ENCODE assay signal across 9 cellular contexts in the genomic region with DNA sequence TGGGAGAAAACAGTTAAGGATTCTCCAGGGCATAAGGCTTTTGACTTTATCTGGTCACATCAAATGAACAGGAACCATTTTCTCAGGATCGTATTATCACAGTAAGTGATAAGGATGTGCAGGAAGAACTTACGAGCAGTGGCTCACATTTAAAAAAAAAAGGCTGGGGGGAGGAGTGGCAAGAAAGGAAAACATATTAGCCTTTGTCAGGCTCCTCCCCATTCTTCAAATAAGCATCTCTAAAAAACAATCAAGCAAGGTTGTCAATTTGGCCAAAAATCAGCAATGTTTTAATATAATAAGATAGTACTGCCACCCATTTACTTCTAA.
DNase-seq lines count a peak whose midpoint lies in the region; ATAC-seq, FAIRE-seq and TF ChIP-seq lines count a peak whose summit lies in the region.
"Had no signal": no experiment of that assay in that cellular context is flagged by ENCODE, and none has a peak within 500 bp of the region (broad histone marks: within the 10 kb centered on the region; RNA-seq: fewer than 3 reads in every experiment).

No MANE protein-coding gene starts in this region.

- CTCF ChIA-PET in activated CD8-positive, alpha-beta memory T cell treated with anti-CD3 and anti-CD28 coated beads, Interleukin-2, amount 10 ng/mL, durations not matched to agents 7 days and 5 days (lab: Charles Lee): interaction anchor here (1.0 kb wide), 1 partner anchor 164 kb away, joined by 3 read pairs; no protein-coding TSS in a partner anchor

- FAIRE-seq in pancreas (lab: Jason Lieb, UNC): no peak

- DNase-seq in activated CD8-positive, alpha-beta memory T cell treated with anti-CD3 and anti-CD28 coated beads, Interleukin-2, amount 10 ng/mL, durations not matched to agents 7 days and 5 days: no peak
- DNase-seq in activated CD8-positive, alpha-beta memory T cell treated with anti-CD3 and anti-CD28 coated beads for 24 hours: no peak
- DNase-seq in fibroblast of the aortic adventitia (ENCODE audit: low read depth): no peak
- DNase-seq in suprapubic skin (ENCODE audit: low spot score in 2 of 2): no peak
- DNase-seq in NCI-H446 (lab: John Stamatoyannopoulos, UW): no peak
- DNase-seq in pancreas: no peak
- no peak for DNase-seq in AG08395 (ENCODE audit: low spot score)
- DNase-seq: endodermal cell had no signal

- intact Hi-C loops in pancreas (cut with DNase I): no loop called here

- peaks cover 9% of the 10 kb centered on the region for H3K27me3 Mint-ChIP-seq in activated CD8-positive, alpha-beta memory T cell treated with anti-CD3 and anti-CD28 coated beads, Interleukin-2, amount 10 ng/mL, durations not matched to agents 7 days and 5 days
- peaks cover 14% of the 10 kb centered on the region for H3K27me3 Mint-ChIP-seq in T-helper 1 cell treated with Interleukin-12 subunit alpha and Interleukin-12 subunit beta and Interleukin-4 antibody, amounts not matched to agents 30 μg/mL and 1 μg/mL, for 36 hours (ENCODE audit: low read depth)

- H3K36me3 ChIP-seq in suprapubic skin: no peaks in the 10 kb centered on the region
- H3K36me3 ChIP-seq in pancreas: no peaks in the 10 kb centered on the region

- H3K4me3 ChIP-seq in fibroblast of the aortic adventitia (ENCODE audit: low read depth, low read length) (peak overlapping the region; percentile 67), suprapubic skin (peak overlapping the region; percentile 45), pancreas (peak overlapping the region in 1 of 4 donors; percentile 31)

- no peak for TF ChIP-seq EP300 in suprapubic skin (IDR thresholded peaks at IDR 0.05)

- H3K4me1 Mint-ChIP-seq in activated CD8-positive, alpha-beta memory T cell treated with anti-CD3 and anti-CD28 coated beads, Interleukin-2, amount 10 ng/mL, durations not matched to agents 7 days and 5 days: peaks cover 19% of the 10 kb centered on the region
- peaks cover 14% of the 10 kb centered on the region for H3K4me1 Mint-ChIP-seq in T-helper 1 cell treated with Interleukin-12 subunit alpha and Interleukin-12 subunit beta and Interleukin-4 antibody, amounts not matched to agents 30 μg/mL and 1 μg/mL, for 36 hours (ENCODE audit: low read depth)

- H3K9me3 Mint-ChIP-seq in activated CD8-positive, alpha-beta memory T cell treated with anti-CD3 and anti-CD28 coated beads, Interleukin-2, amount 10 ng/mL, durations not matched to agents 7 days and 5 days (ENCODE audit: low read depth): no peaks in the 10 kb centered on the region
- H3K9me3 Mint-ChIP-seq in T-helper 1 cell treated with Interleukin-12 subunit alpha and Interleukin-12 subunit beta and Interleukin-4 antibody, amounts not matched to agents 30 μg/mL and 1 μg/mL, for 36 hours: no peaks in the 10 kb centered on the region
- H3K9me3 Mint-ChIP-seq: endodermal cell had no signal

- peak overlapping the region; percentile 80 for H3K4me3 Mint-ChIP-seq in activated CD8-positive, alpha-beta memory T cell treated with anti-CD3 and anti-CD28 coated beads, Interleukin-2, amount 10 ng/mL, durations not matched to agents 7 days and 5 days
- peak overlapping the region; percentile 85 for H3K4me3 Mint-ChIP-seq in T-helper 1 cell treated with Interleukin-12 subunit alpha and Interleukin-12 subunit beta and Interleukin-4 antibody, amounts not matched to agents 30 μg/mL and 1 μg/mL, for 36 hours
- H3K4me3 Mint-ChIP-seq: endodermal cell had no signal

- 32% methylated on average over 2 of the region's 2 CpGs for WGBS in suprapubic skin
- 15 to 17% methylated on average over 2 of the region's 2 CpGs for WGBS in pancreas, 2 donors

- no peak for TF ChIP-seq POLR2A in suprapubic skin (IDR thresholded peaks at IDR 0.05)

- TF ChIP-seq CTCF in fibroblast of the aortic adventitia (IDR thresholded peaks at IDR 0.05; ENCODE audit: insufficient read depth, low read length) (no peak), suprapubic skin (IDR thresholded peaks at IDR 0.05) (no peak), pancreas (IDR thresholded peaks at IDR 0.05) (no peak)

- ATAC-seq in activated CD8-positive, alpha-beta memory T cell treated with anti-CD3 and anti-CD28 coated beads, Interleukin-2, amount 10 ng/mL, durations not matched to agents 7 days and 5 days: no peak
- ATAC-seq in pancreas: no peak

- no peaks in the 10 kb centered on the region for H3K9me3 ChIP-seq in suprapubic skin
- no peaks in the 10 kb centered on the region for H3K9me3 ChIP-seq in pancreas

- H3K27ac ChIP-seq in suprapubic skin (no peak overlapping the region), pancreas (no peak overlapping the region)

- no peaks in the 10 kb centered on the region for H3K36me3 Mint-ChIP-seq in activated CD8-positive, alpha-beta memory T cell treated with anti-CD3 and anti-CD28 coated beads, Interleukin-2, amount 10 ng/mL, durations not matched to agents 7 days and 5 days
- no peaks in the 10 kb centered on the region for H3K36me3 Mint-ChIP-seq in T-helper 1 cell treated with Interleukin-12 subunit alpha and Interleukin-12 subunit beta and Interleukin-4 antibody, amounts not matched to agents 30 μg/mL and 1 μg/mL, for 36 hours (ENCODE audit: low read depth)

- peak overlapping the region; percentile 91 for H3K27ac Mint-ChIP-seq in activated CD8-positive, alpha-beta memory T cell treated with anti-CD3 and anti-CD28 coated beads, Interleukin-2, amount 10 ng/mL, durations not matched to agents 7 days and 5 days
- peak overlapping the region; percentile 71 for H3K27ac Mint-ChIP-seq in T-helper 1 cell treated with Interleukin-12 subunit alpha and Interleukin-12 subunit beta and Interleukin-4 antibody, amounts not matched to agents 30 μg/mL and 1 μg/mL, for 36 hours
- H3K27ac Mint-ChIP-seq: endodermal cell had no signal

- H3K4me1 ChIP-seq in suprapubic skin (no peaks in the 10 kb centered on the region), pancreas (no peaks in the 10 kb centered on the region)

- no peaks in the 10 kb centered on the region for H3K27me3 ChIP-seq in suprapubic skin
- H3K27me3 ChIP-seq in pancreas: no peaks in the 10 kb centered on the region
